17 cellular contexts compared by ENCODE assay signal in the genomic region with DNA sequence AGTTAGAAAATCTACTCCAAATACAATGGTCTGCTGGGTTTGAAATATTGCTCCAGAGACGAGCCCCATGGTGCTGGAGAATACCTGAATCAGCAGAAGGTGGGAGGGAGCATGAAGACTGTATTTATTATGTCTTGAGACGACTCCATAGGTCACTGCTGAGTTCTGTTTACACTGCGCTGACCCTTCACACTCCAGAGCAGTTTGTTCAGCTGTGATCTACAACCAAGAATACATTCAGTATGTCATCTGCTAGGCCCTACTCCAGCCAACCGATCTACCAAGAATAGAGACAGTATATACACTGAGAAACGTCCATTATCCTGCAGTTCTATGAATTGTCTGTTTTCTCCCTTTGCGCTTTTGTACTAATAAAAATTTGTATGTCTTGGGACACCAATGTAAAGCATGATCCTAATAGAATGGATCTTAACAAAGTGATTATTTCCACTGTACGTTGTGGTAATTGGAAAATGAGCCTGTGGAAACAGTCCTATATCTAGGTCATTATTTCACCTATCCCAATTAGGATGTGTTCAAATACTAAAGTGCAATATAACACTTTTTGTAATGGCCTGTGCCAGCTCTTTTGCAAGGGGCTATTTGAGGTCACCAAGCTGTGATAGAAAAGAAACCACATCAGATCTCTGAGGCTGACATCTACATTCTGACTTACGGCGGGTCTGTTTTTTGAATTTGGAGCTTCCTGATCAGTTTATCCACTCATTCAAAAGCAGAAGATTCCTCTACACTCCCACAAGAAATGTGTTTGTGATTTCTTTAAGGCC.
"Had no signal": no experiment of that assay in that cellular context is flagged by ENCODE, and none has a peak within 500 bp of the region (broad histone marks: within the 10 kb centered on the region; RNA-seq: fewer than 3 reads in every experiment).

No MANE protein-coding gene starts in this region.

- H3K4me3 Mint-ChIP-seq: activated naive CD8-positive, alpha-beta T cell; neural progenitor cell; stimulated activated naive CD8-positive, alpha-beta T cell treated with anti-CD3 and anti-CD28 coated beads, Interleukin-15, amount 100 ng/mL, for 72 hours; T-helper 2 cell treated with Interferon-gamma antibody and Interleukin-4, amounts not matched to agents 5 μg/mL and 100 μg/mL, for 36 hours had no signal

- H3K27me3 Mint-ChIP-seq: activated naive CD8-positive, alpha-beta T cell; stimulated activated naive CD8-positive, alpha-beta T cell treated with anti-CD3 and anti-CD28 coated beads, Interleukin-15, amount 100 ng/mL, for 72 hours had no signal

- H3K4me1 Mint-ChIP-seq: stimulated activated naive CD8-positive, alpha-beta T cell treated with anti-CD3 and anti-CD28 coated beads, Interleukin-15, amount 100 ng/mL, for 72 hours had no signal

- FAIRE-seq: endometrium, pancreas had no signal

- H3K27ac Mint-ChIP-seq: activated naive CD8-positive, alpha-beta T cell; neural progenitor cell; stimulated activated naive CD8-positive, alpha-beta T cell treated with anti-CD3 and anti-CD28 coated beads, Interleukin-15, amount 100 ng/mL, for 72 hours; T-helper 2 cell treated with Interferon-gamma antibody and Interleukin-4, amounts not matched to agents 5 μg/mL and 100 μg/mL, for 36 hours had no signal

- H3K36me3 ChIP-seq: brain microvascular endothelial cell, neural progenitor cell, pancreas had no signal

- H3K9me3 Mint-ChIP-seq: stimulated activated naive CD8-positive, alpha-beta T cell treated with anti-CD3 and anti-CD28 coated beads, Interleukin-15, amount 100 ng/mL, for 72 hours had no signal

- H3K4me3 ChIP-seq: dorsolateral prefrontal cortex, neural progenitor cell, pancreas, testis had no signal

- H3K36me3 Mint-ChIP-seq: activated naive CD8-positive, alpha-beta T cell had no signal

- DNase-seq: activated effector memory CD4-positive, alpha-beta T cell treated with Interleukin-2 at 50 U/mL for 16 hours; amygdala; brain microvascular endothelial cell; dorsolateral prefrontal cortex; glutamatergic neuron; left cardiac atrium; mesendoderm; pancreas; stimulated activated CD4-positive, alpha-beta T cell treated with anti-CD3 and anti-CD28 coated beads, Interleukin-15, amount 100 ng/mL, for 24 hours; stimulated activated CD4-positive, alpha-beta T cell treated with anti-CD3 and anti-CD28 coated beads, Interleukin-4, amount 100 ng/mL, for 4 hours; stimulated activated naive CD8-positive, alpha-beta T cell treated with anti-CD3 and anti-CD28 coated beads, Interleukin-15, amount 100 ng/mL, for 72 hours; testis had no signal

- H3K27ac ChIP-seq: brain microvascular endothelial cell, dorsolateral prefrontal cortex, neural progenitor cell, pancreas, testis had no signal

- H3K27me3 ChIP-seq: brain microvascular endothelial cell, pancreas, testis had no signal

- ATAC-seq: esophagus mucosa; left cardiac atrium; pancreas; stimulated activated naive CD8-positive, alpha-beta T cell treated with anti-CD3 and anti-CD28 coated beads, Interleukin-15, amount 100 ng/mL, for 72 hours had no signal

- H3K9me3 ChIP-seq: pancreas, testis had no signal

- H3K4me1 ChIP-seq: testis had no signal
